In the genomic region with DNA sequence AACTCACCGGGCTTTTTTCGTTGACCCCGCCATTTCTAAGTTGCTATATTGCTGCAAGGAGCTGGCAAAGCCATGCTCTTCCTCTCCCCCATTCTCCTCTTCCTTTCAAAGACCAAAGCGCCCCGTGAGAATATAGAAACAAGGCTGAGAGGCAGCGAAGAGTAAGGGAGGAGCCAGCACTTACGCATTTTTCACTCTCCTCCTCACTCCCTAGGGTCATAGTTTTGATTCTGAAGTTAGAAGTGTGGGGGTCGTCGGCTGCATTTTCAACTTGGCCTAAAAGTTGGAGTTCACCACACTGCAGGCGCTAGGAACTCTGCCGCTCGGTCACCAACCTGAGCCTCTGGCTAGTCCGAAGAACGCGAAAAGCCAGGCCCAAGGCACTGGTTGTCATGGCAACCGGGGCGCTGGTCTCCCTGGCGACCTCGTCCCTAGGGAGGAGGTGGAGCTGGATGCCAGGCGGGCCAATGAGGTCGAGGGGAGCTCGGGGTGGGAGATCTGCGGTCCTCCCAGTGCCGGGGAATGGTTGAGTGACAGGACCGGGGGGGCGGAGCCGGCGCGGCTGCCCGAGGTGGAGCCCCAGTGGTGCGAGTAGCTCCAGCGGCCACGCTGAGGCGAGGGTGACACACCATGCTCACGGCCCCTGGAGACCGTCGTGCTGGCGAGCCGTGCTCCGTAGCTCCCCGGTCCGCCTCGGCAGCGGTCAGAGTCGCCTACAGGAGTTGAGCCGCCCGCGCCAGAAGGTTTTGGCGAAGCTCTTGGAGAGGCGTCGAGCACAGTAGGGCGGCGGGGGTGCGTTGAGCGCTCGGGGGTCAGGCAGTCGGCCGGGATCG, we compare ENCODE assay signal across 8 cellular contexts. TPM values are rescaled to one million over a fixed set of nuclear protein-coding genes. Genes with fewer than 3 reads are reported as not detected.
DNase-seq lines count a peak whose midpoint lies in the region; ATAC-seq, FAIRE-seq and TF ChIP-seq lines count a peak whose summit lies in the region.

A gene with protein sequence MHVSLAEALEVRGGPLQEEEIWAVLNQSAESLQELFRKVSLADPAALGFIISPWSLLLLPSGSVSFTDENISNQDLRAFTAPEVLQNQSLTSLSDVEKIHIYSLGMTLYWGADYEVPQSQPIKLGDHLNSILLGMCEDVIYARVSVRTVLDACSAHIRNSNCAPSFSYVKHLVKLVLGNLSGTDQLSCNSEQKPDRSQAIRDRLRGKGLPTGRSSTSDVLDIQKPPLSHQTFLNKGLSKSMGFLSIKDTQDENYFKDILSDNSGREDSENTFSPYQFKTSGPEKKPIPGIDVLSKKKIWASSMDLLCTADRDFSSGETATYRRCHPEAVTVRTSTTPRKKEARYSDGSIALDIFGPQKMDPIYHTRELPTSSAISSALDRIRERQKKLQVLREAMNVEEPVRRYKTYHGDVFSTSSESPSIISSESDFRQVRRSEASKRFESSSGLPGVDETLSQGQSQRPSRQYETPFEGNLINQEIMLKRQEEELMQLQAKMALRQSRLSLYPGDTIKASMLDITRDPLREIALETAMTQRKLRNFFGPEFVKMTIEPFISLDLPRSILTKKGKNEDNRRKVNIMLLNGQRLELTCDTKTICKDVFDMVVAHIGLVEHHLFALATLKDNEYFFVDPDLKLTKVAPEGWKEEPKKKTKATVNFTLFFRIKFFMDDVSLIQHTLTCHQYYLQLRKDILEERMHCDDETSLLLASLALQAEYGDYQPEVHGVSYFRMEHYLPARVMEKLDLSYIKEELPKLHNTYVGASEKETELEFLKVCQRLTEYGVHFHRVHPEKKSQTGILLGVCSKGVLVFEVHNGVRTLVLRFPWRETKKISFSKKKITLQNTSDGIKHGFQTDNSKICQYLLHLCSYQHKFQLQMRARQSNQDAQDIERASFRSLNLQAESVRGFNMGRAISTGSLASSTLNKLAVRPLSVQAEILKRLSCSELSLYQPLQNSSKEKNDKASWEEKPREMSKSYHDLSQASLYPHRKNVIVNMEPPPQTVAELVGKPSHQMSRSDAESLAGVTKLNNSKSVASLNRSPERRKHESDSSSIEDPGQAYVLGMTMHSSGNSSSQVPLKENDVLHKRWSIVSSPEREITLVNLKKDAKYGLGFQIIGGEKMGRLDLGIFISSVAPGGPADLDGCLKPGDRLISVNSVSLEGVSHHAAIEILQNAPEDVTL (N-terminal part only) (plus strand): TSS at position 590 of the 833 bp plus-strand sequence. CDS start 40,942 bp downstream, outside the sequence.

- no peaks in the 10 kb centered on the region for H3K9me3 Mint-ChIP-seq in T-cell

- H3K36me3 Mint-ChIP-seq in T-cell, result no peaks in the 10 kb centered on the region

- TF ChIP-seq CTCF in right atrium auricular region (IDR thresholded peaks at IDR 0.05), result no peak

- POLR2A ChIA-PET in HEK293T (lab: Yijun Ruan, JAX), result interaction anchor here (0.6 to 2.6 kb wide), 26 partner anchors 9 to 346 kb away, joined by 3 to 15 read pairs (median 4); a partner anchor contains a TSS
- POLR2A ChIA-PET in T-cell (lab: Charles Lee), result interaction anchor here in 1 of 2 donors (0.6 kb wide), 1 partner anchor 394 kb away, joined by 4 read pairs; no protein-coding TSS in a partner anchor

- H3K27me3 ChIP-seq in right atrium auricular region, result no peaks in the 10 kb centered on the region

- intact Hi-C loops in posterior vena cava (cut with DNase I), result no loop called here

- DNase-seq in GF-D8 (lab: John Stamatoyannopoulos, UW) (peak; percentile 95), HEK293T (ENCODE audit: extremely low spot score) (peak; percentile 96), NCI-H1105 (lab: John Stamatoyannopoulos, UW) (peak; percentile 96), T-cell (peak in 33 of 34 experiments; percentile 5 to 62 (median 36)), anterior cingulate cortex (lab: John Stamatoyannopoulos, UW) (peak; percentile 59 to 100 (median 99)), right atrium auricular region (ENCODE audit: low spot score) (peak; percentile 98), posterior vena cava (ENCODE audit: low spot score) (peak; percentile 98), urothelium cell line (ENCODE audit: low spot score) (peak; percentile 99)

- FAIRE-seq in urothelium cell line (lab: Jason Lieb, UNC), result peak; percentile 97

- CTCF ChIA-PET in HEK293T (lab: Yijun Ruan, JAX) (interaction anchor here (1.0 to 1.6 kb wide), 2 partner anchors 94 to 97 kb away, joined by 7 read pairs; no protein-coding TSS in a partner anchor), T-cell (lab: Charles Lee) (interaction anchor here in 1 of 2 donors (1.0 to 1.1 kb wide), 2 partner anchors 95 to 98 kb away, joined by 3 to 5 read pairs; no protein-coding TSS in a partner anchor)

- no peaks in the 10 kb centered on the region for H3K36me3 ChIP-seq in right atrium auricular region

- H3K4me3 ChIP-seq in right atrium auricular region, result peak within 1 kb of the TSS; percentile 46 to 77

- peak within 1 kb of the TSS; percentile 55 to 72 for H3K27ac Mint-ChIP-seq in T-cell

- peak within 1 kb of the TSS; percentile 75 to 83 (median 80) for H3K4me3 Mint-ChIP-seq in T-cell

- no peaks in the 10 kb centered on the region for H3K9me3 ChIP-seq in right atrium auricular region

- peak; percentile 75 to 89 (median 81) for ATAC-seq in T-cell (replicated peaks in 1 of 4)

- peaks cover 33 to 44% of the 10 kb centered on the region in 2 donors for H3K27me3 Mint-ChIP-seq in T-cell

- H3K4me1 ChIP-seq in right atrium auricular region, result peaks cover 0 to 7% of the 10 kb centered on the region in 2 donors

- H3K27ac ChIP-seq in right atrium auricular region, result peak within 1 kb of the TSS; percentile 77 to 85

- peaks cover 15 to 22% (median 20%) of the 10 kb centered on the region in 3 donors for H3K4me1 Mint-ChIP-seq in T-cell

TF ChIP-seq in HEK293T, 16 proteins besides CTCF, POLR2A, EP300 and RAD21:
- TF ChIP-seq, protein P1, sequence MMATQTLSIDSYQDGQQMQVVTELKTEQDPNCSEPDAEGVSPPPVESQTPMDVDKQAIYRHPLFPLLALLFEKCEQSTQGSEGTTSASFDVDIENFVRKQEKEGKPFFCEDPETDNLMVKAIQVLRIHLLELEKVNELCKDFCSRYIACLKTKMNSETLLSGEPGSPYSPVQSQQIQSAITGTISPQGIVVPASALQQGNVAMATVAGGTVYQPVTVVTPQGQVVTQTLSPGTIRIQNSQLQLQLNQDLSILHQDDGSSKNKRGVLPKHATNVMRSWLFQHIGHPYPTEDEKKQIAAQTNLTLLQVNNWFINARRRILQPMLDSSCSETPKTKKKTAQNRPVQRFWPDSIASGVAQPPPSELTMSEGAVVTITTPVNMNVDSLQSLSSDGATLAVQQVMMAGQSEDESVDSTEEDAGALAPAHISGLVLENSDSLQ (IDR thresholded peaks at IDR 0.05), result peak; percentile 99
- TF ChIP-seq L3MBTL2 (conservative IDR thresholded peaks at IDR 0.05) (peak; percentile 58; the same call in 1 of the 2 replicates), ZNF384 (IDR thresholded peaks at IDR 0.05) (no peak)

RNA-seq across cellular contexts. Expression of the gene that starts here (rescaled TPM):
- total RNA-seq in T-cell (1 to 10 TPM in 4 of 5 donors, under 1 TPM in 1; 0.90 to 8.1 (median 5.2) TPM), right atrium auricular region (10 to 100 TPM in 1 of 2 donors, 1 to 10 TPM in 1; 6.2 to 12.1 TPM), posterior vena cava (10 to 100 TPM; 11.2 to 20.9 TPM)

Comparison
In these comparisons a context has a peak if more than half of its experiments do, and no peak if none do; other contexts are left out.
1. Peak in every context shown above with its lines: DNase-seq, ATAC-seq, H3K4me3 ChIP-seq and H3K27ac ChIP-seq.
2. DNase-seq: peak in every context shown above with its lines; median percentile 99 in anterior cingulate cortex; 99 in urothelium cell line; 98 in right atrium auricular region; 98 in posterior vena cava; 96 in HEK293T; 96 in NCI-H1105; 95 in GF-D8; 36 in T-cell.